In genomic region chr6:134437376-134437775, GRCh38 we compare ENCODE assay signal across 8 cellular contexts.
DNase-seq lines count a peak whose midpoint lies in the region; ATAC-seq, FAIRE-seq and TF ChIP-seq lines count a peak whose summit lies in the region.

No MANE protein-coding gene starts in this region.

- H3K9me1 ChIP-seq in keratinocyte (ENCODE audit: control insufficient read depth, extremely low read depth, insufficient read depth, low read length): no peaks in the 10 kb centered on the region

- no peak overlapping the region for H3K9ac ChIP-seq in keratinocyte (ENCODE audit: control insufficient read depth, extremely low read depth, insufficient read depth, low read length)

- peak; percentile 18 for DNase-seq in activated T-cell treated with anti-CD3 and anti-CD28 coated beads for 48 hours (ENCODE audit: low read depth)
- DNase-seq in keratinocyte (ENCODE audit: low read depth, low spot score): no peak
- DNase-seq in HuH-7 (ENCODE audit: low spot score): no peak
- DNase-seq in COR-L47 (lab: John Stamatoyannopoulos, UW): no peak
- no peak for DNase-seq in D721Med (ENCODE audit: insufficient read length, low spot score)

- no peaks in the 10 kb centered on the region for H3K36me3 ChIP-seq in keratinocyte (ENCODE audit: control insufficient read depth in 2 of 2, extremely low read depth in 1 of 2, insufficient read depth in 2 of 2, low read length in 2 of 2)

- H4K20me1 ChIP-seq in keratinocyte (ENCODE audit: control insufficient read depth, extremely low read depth, insufficient read depth, low read length): no peaks in the 10 kb centered on the region

- dilution Hi-C loops in keratinocyte (cut with MboI; ENCODE audit: extremely low pct_ligation_motif_present, low sequenced_read_pairs): no loop called here

- H3K27ac ChIP-seq in keratinocyte (ENCODE audit: control insufficient read depth, insufficient read depth, low read length): peak overlapping the region; percentile 98

- no peak overlapping the region for H3K4me3 ChIP-seq in keratinocyte (ENCODE audit: control insufficient read depth in 2 of 3, extremely low read depth in 1 of 3, insufficient read depth in 2 of 3, low read depth in 1 of 3, low read length in 3 of 3)

- no peak for FAIRE-seq in keratinocyte (lab: Jason Lieb, UNC)
- FAIRE-seq in D721Med (lab: Jason Lieb, UNC): no peak

- H2AFZ ChIP-seq in keratinocyte (ENCODE audit: control insufficient read depth, low read length): no peak overlapping the region

- H3K4me2 ChIP-seq in keratinocyte (ENCODE audit: control insufficient read depth, extremely low read depth, insufficient read depth, low read depth, low read length): peak overlapping the region; percentile 91

- H3K4me1 ChIP-seq in keratinocyte (ENCODE audit: control insufficient read depth, extremely low read depth, insufficient read depth, low read length): peaks cover 26% of the 10 kb centered on the region

- no peaks in the 10 kb centered on the region for H3K27me3 ChIP-seq in keratinocyte (ENCODE audit: control insufficient read depth, extremely low read depth, insufficient read depth, low read length)

- no peaks in the 10 kb centered on the region for H3K79me2 ChIP-seq in keratinocyte (ENCODE audit: control insufficient read depth, insufficient read depth, low read length)

- no peaks in the 10 kb centered on the region for H3K9me3 ChIP-seq in keratinocyte (ENCODE audit: control insufficient read depth, low read depth, low read length)

- peak in 2 of 3 experiments; percentile 23 to 25 for TF ChIP-seq CTCF in keratinocyte (optimal IDR thresholded peaks at IDR 0.05 in 1 of 3, IDR thresholded peaks at IDR 0.05 in 1 of 3, conservative IDR thresholded peaks at IDR 0.05 in 1 of 3; ENCODE audit: extremely low read depth in 1 of 3, insufficient read depth in 2 of 3, low read length in 3 of 3)
- TF ChIP-seq CTCF in D721Med (IDR thresholded peaks at IDR 0.05; ENCODE audit: insufficient read depth, missing control alignments): no peak

- ATAC-seq in GM18502 (IDR thresholded peaks at IDR 0.05; ENCODE audit: poor library complexity, unreplicated experiment) (peak; percentile 48), HG03439 (IDR thresholded peaks at IDR 0.05; ENCODE audit: unreplicated experiment) (peak; percentile 54), GM18909 (IDR thresholded peaks at IDR 0.05; ENCODE audit: poor library complexity, unreplicated experiment) (no peak)
